7 cellular contexts compared by ENCODE assay signal in genomic region chr1:12166834-12167492, GRCh38. TPM values are rescaled to one million over a fixed set of nuclear protein-coding genes. Genes with fewer than 3 reads are reported as not detected.
A peak's percentile ranks its signal among the peaks of the same experiment; 100 is the strongest.
DNase-seq lines count a peak whose midpoint lies in the region; ATAC-seq lines count a peak whose summit lies in the region.

Gene TNFRSF1B (plus strand): TSS chr1:12166991. CDS start chr1:12167092, 101 bp downstream.

- CTCF ChIA-PET in T-cell (lab: Charles Lee): interaction anchor here in 1 of 2 donors (1.0 kb wide), 1 partner anchor 42 kb away, joined by 3 read pairs; no protein-coding TSS in a partner anchor

- H3K4me3 Mint-ChIP-seq in T-cell: peak within 1 kb of the TSS; percentile 97 to 100 (median 100)

- ATAC-seq in GM18517 (IDR thresholded peaks at IDR 0.05; ENCODE audit: unreplicated experiment): peak; percentile 37
- peak; percentile 47 for ATAC-seq in HG03039 (IDR thresholded peaks at IDR 0.05; ENCODE audit: unreplicated experiment)
- peak; percentile 64 to 73 (median 66) for ATAC-seq in T-cell (replicated peaks in 1 of 4)
- ATAC-seq in GM18519 (IDR thresholded peaks at IDR 0.05; ENCODE audit: low FRiP score, unreplicated experiment): no peak

- H3K4me3 ChIP-seq in skin epidermis: peak within 1 kb of the TSS; percentile 48 to 91 (median 69)

- no peaks in the 10 kb centered on the region for H3K27me3 Mint-ChIP-seq in T-cell

- peaks cover 18% of the 10 kb centered on the region for H3K36me3 Mint-ChIP-seq in T-cell

- H3K4me1 Mint-ChIP-seq in T-cell: peaks cover 64 to 77% (median 70%) of the 10 kb centered on the region in 3 donors

- peak in 22 of 34 experiments; percentile 29 to 71 (median 42) for DNase-seq in T-cell
- DNase-seq in hepatic stellate cell (ENCODE audit: low spot score): peak; percentile 80

- POLR2A ChIA-PET in T-cell (lab: Charles Lee): interaction anchor here (0.5 to 0.6 kb wide), 2 partner anchors 11 kb away, joined by 3 read pairs; no protein-coding TSS in a partner anchor

- peaks cover 0 to 4% (median 0%) of the 10 kb centered on the region in 3 donors for H3K9me3 Mint-ChIP-seq in T-cell

- H3K27ac ChIP-seq in angular gyrus (ENCODE audit: low read depth, low read length) (peak within 1 kb of the TSS; percentile 44), skin epidermis (peak within 1 kb of the TSS; percentile 78 to 98 (median 91))

- H3K27ac Mint-ChIP-seq in T-cell: peak within 1 kb of the TSS; percentile 100

RNA-seq across cellular contexts. Expression of gene TNFRSF1B, which starts in this region (rescaled TPM):
- total RNA-seq in T-cell: 100 to 1,000 TPM in 2 of 5 donors, 10 to 100 TPM in 3; 55.0 to 130 (median 99.6) TPM
